Comparison of ENCODE assay signal across 28 cellular contexts in the genomic region with DNA sequence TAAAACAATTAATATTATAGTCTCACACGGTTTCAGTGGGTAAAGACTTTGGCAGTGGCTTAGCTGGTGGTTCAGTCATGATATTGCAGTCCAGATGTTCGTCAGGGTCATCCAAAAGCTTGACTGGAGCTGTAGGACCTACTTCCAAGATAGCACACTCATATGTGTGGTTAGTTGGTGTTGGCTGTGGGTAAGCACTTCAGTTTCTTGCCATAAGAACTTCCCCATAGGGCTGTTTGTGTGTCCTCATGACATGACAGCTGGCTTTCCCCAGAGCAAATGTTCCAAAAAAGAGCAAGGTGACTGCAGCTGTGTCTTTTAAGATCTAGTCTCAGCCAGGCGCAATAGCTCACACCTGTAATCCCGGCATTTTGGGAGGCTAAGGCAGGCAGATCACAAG.
"Had no signal": no experiment of that assay in that cellular context is flagged by ENCODE, and none has a peak within 500 bp of the region (broad histone marks: within the 10 kb centered on the region; RNA-seq: fewer than 3 reads in every experiment).

No MANE protein-coding gene starts in this region.

- H3K27ac Mint-ChIP-seq: activated CD4-positive, alpha-beta T cell treated with anti-CD3 and anti-CD28 coated beads, Interleukin-2, amount 10 ng/mL, durations not matched to agents 24 days and 14 days; activated CD8-positive, alpha-beta T cell treated with anti-CD3 and anti-CD28 coated beads for 36 hours; activated naive CD4-positive, alpha-beta T cell treated with anti-CD3 and anti-CD28 coated beads for 36 hours; activated naive CD4-positive, alpha-beta T cell treated with anti-CD3 and anti-CD28 coated beads, Interleukin-2, amount 50 U/mL, for 72 hours; activated T-cell treated with anti-CD3 and anti-CD28 coated beads, Interleukin-2, amount 50 U/mL, for 24 hours; activated T-helper 2 cell treated with anti-CD3 and anti-CD28 coated beads, Interferon-gamma antibody, Interleukin-2, Interleukin-4, amounts not matched to agents 10 μg/mL and 5 μg/mL and 100 μg/mL, durations not matched to agents 14 hours and 24 hours and 36 hours had no signal

- DNase-seq: activated CD4-positive, alpha-beta T cell treated with anti-CD3 and anti-CD28 coated beads, Interleukin-2, amount 10 ng/mL, durations not matched to agents 24 days and 14 days; activated CD4-positive, alpha-beta T cell treated with anti-CD3 and anti-CD28 coated beads, Interleukin-2, amount 50 U/mL, for 4 hours; activated CD8-positive, alpha-beta T cell treated with anti-CD3 and anti-CD28 coated beads for 36 hours; activated gamma-delta T cell treated with Interleukin-2 at 50 U/mL for 16 hours; activated naive CD4-positive, alpha-beta T cell treated with anti-CD3 and anti-CD28 coated beads for 36 hours; activated T-cell treated with anti-CD3 and anti-CD28 coated beads, Interleukin-2, amount 50 U/mL, for 24 hours; adrenal gland; body of pancreas; NCI-H1048; NCI-H1105 treated with DMSO at 0.1 percent for 48 hours; NCI-H1436; NCI-H1694; NCI-H1930; NCI-H2227 treated with DMSO at 0.1 percent for 48 hours; NCI-H446; NCI-H510A treated with DMSO at 0.1 percent for 48 hours; NCI-H69; NCI-H82; SHP77; SK-N-SH; T1000 had no signal

- H3K27me3 Mint-ChIP-seq: activated CD8-positive, alpha-beta T cell treated with anti-CD3 and anti-CD28 coated beads for 36 hours; activated T-cell treated with anti-CD3 and anti-CD28 coated beads, Interleukin-2, amount 50 U/mL, for 24 hours had no signal

- FAIRE-seq: astrocyte, TTC549 had no signal

- ATAC-seq: activated CD8-positive, alpha-beta T cell treated with anti-CD3 and anti-CD28 coated beads for 36 hours; activated naive CD4-positive, alpha-beta T cell treated with anti-CD3 and anti-CD28 coated beads, Interleukin-2, amount 50 U/mL, for 72 hours; body of pancreas had no signal

- H3K4me3 ChIP-seq: adrenal gland, body of pancreas, breast epithelium, coronary artery, SJSA1 had no signal

- H3K9me3 Mint-ChIP-seq: activated CD8-positive, alpha-beta T cell treated with anti-CD3 and anti-CD28 coated beads for 36 hours; activated T-cell treated with anti-CD3 and anti-CD28 coated beads, Interleukin-2, amount 50 U/mL, for 24 hours had no signal

- H3K4me3 Mint-ChIP-seq: activated CD4-positive, alpha-beta T cell treated with anti-CD3 and anti-CD28 coated beads, Interleukin-2, amount 10 ng/mL, durations not matched to agents 24 days and 14 days; activated CD8-positive, alpha-beta T cell treated with anti-CD3 and anti-CD28 coated beads for 36 hours; activated naive CD4-positive, alpha-beta T cell treated with anti-CD3 and anti-CD28 coated beads for 36 hours; activated T-cell treated with anti-CD3 and anti-CD28 coated beads, Interleukin-2, amount 50 U/mL, for 24 hours had no signal
